ENCODE assay signal across 30 cellular contexts in the genomic region with DNA sequence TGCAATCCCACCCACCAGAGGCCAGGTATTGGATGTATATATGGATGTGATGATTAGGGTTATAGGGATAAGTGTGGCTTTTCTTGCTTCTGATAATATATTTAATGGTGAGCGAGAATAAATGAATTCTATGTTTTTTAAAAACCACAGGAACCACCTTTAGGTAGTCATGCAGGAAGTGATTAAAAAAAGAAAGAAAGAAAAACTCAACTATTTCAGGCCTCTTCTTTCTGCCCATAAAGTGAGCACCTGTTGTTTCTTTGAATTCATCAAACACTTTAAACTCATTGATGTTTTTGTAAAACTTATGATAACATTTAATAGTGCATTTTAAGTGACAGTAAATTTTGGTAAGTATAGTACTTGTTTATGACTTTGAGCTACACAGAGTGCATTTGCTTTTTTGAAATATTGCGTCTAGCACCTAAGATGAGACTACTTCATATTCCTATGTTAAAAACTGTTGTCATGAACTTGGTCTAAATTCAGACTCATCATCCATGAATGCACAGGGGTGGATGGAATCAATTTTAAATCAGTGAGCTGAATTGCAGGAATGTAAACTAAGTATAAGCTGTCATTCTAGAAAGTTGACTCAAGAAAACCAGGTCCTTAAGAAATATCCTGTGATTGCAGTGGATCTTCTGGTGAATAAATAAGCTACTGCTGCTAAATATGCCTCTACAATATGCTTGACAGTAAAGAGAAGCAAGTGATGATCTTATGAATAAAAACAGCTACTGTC.
A peak's percentile ranks its signal among the peaks of the same experiment; 100 is the strongest.
DNase-seq lines count a peak whose midpoint lies in the region; ATAC-seq and TF ChIP-seq lines count a peak whose summit lies in the region.
"Had no signal": no experiment of that assay in that cellular context is flagged by ENCODE, and none has a peak within 500 bp of the region (broad histone marks: within the 10 kb centered on the region; RNA-seq: fewer than 3 reads in every experiment).

No MANE protein-coding gene starts in this region.

- TF ChIP-seq CTCF in choroid plexus epithelial cell (conservative IDR thresholded peaks at IDR 0.05; ENCODE audit: low read depth, low read length), result no peak

- no peak overlapping the region for H3K4me3 ChIP-seq in CD4-positive, CD25-positive, alpha-beta regulatory T cell (ENCODE audit: low read depth, low read length)
- H3K4me3 ChIP-seq in choroid plexus epithelial cell (ENCODE audit: low read depth, low read length), result no peak overlapping the region
- H3K4me3 ChIP-seq: gastrocnemius medialis, hepatocyte, mucosa of descending colon, tibial artery had no signal

- no peaks in the 10 kb centered on the region for H3K4me1 ChIP-seq in CD4-positive, CD25-positive, alpha-beta regulatory T cell (ENCODE audit: control insufficient read depth, insufficient read depth, low read length, poor library complexity, severe bottlenecking)
- H3K4me1 ChIP-seq: gastrocnemius medialis, tibial artery had no signal

- no peaks in the 10 kb centered on the region for H3K9me3 ChIP-seq in CD4-positive, CD25-positive, alpha-beta regulatory T cell (ENCODE audit: control insufficient read depth in 2 of 2, low read length in 2 of 2)
- H3K9me3 ChIP-seq: gastrocnemius medialis, mucosa of descending colon, tibial artery had no signal

- H3K4me1 Mint-ChIP-seq in CD4-positive, CD25-positive, alpha-beta regulatory T cell, result peaks cover 0 to 14% (median 2%) of the 10 kb centered on the region in 4 donors
- H3K4me1 Mint-ChIP-seq: natural killer cell had no signal

- H3K36me3 ChIP-seq in CD4-positive, CD25-positive, alpha-beta regulatory T cell (ENCODE audit: control insufficient read depth, insufficient read depth, low read length), result no peaks in the 10 kb centered on the region
- H3K36me3 ChIP-seq: gastrocnemius medialis, tibial artery had no signal

- H3K27ac ChIP-seq in CD4-positive, CD25-positive, alpha-beta regulatory T cell (ENCODE audit: insufficient read depth, low read length, poor library complexity, severe bottlenecking), result no peak overlapping the region
- H3K27ac ChIP-seq: gastrocnemius medialis, hepatocyte, RWPE1, tibial artery had no signal

- no peak overlapping the region for H3K4me3 Mint-ChIP-seq in CD4-positive, CD25-positive, alpha-beta regulatory T cell
- H3K4me3 Mint-ChIP-seq: activated T-cell treated with anti-CD3 and anti-CD28 coated beads, Interleukin-2, amount 50 U/mL, for 24 hours; CD14-positive monocyte; natural killer cell had no signal

- peaks cover 0 to 2% (median 0%) of the 10 kb centered on the region in 7 donors for H3K9me3 Mint-ChIP-seq in CD4-positive, CD25-positive, alpha-beta regulatory T cell
- H3K9me3 Mint-ChIP-seq: activated T-cell treated with anti-CD3 and anti-CD28 coated beads, Interleukin-2, amount 50 U/mL, for 24 hours; natural killer cell had no signal

- H3K27me3 Mint-ChIP-seq in CD4-positive, CD25-positive, alpha-beta regulatory T cell, result peaks cover 4% of the 10 kb centered on the region
- H3K27me3 Mint-ChIP-seq: activated T-cell treated with anti-CD3 and anti-CD28 coated beads, Interleukin-2, amount 50 U/mL, for 24 hours had no signal

- ATAC-seq in CD4-positive, CD25-positive, alpha-beta regulatory T cell (ENCODE audit: low read depth in 2 of 2), result no peak
- ATAC-seq in GM18907 (IDR thresholded peaks at IDR 0.05; ENCODE audit: unreplicated experiment), result no peak
- ATAC-seq: gastrocnemius medialis, HepG2, left colon, mucosa of descending colon, natural killer cell had no signal

- DNase-seq in CD4-positive, CD25-positive, alpha-beta regulatory T cell, result no peak
- peak; percentile 26 for DNase-seq in HS-5 (ENCODE audit: low read depth)
- peak; percentile 13 for DNase-seq in choroid plexus epithelial cell (ENCODE audit: low read depth)
- peak; percentile 50 for DNase-seq in non-pigmented ciliary epithelial cell (ENCODE audit: low read depth)
- DNase-seq in NCI-H1694 treated with DMSO at 0.1 percent for 48 hours (lab: John Stamatoyannopoulos, UW), result no peak
- DNase-seq in activated CD8-positive, alpha-beta memory T cell treated with anti-CD3 and anti-CD28 coated beads, Interleukin-2, amount 50 U/mL, for 4 hours, result no peak
- DNase-seq: ACHN; activated CD4-positive, alpha-beta T cell treated with anti-CD3 and anti-CD28 coated beads, Interleukin-2, amount 50 U/mL, for 1 hour; activated CD4-positive, CD25-positive, alpha-beta regulatory T cell; activated T-cell treated with anti-CD3 and anti-CD28 coated beads, Interleukin-2, amount 50 U/mL, for 24 hours; central memory CD4-positive, alpha-beta T cell; DMS79 treated with DMSO at 0.1 percent for 48 hours; erythroblast; gastrocnemius medialis; H7; left colon; mucosa of descending colon; natural killer cell; NCI-H1105; NCI-H1930; NCI-H510A treated with DMSO at 0.1 percent for 48 hours; occipital lobe; OCI-M1; stimulated activated CD4-positive, alpha-beta T cell treated with anti-CD3 and anti-CD28 coated beads, Interleukin-4, amount 100 ng/mL, for 24 hours; tibial artery had no signal

- H3K36me3 Mint-ChIP-seq in CD4-positive, CD25-positive, alpha-beta regulatory T cell, result no peaks in the 10 kb centered on the region
- H3K36me3 Mint-ChIP-seq: CD14-positive monocyte, natural killer cell had no signal

- H3K27ac Mint-ChIP-seq in CD4-positive, CD25-positive, alpha-beta regulatory T cell, result peak overlapping the region in 2 of 3 donors; percentile 26 to 84
- H3K27ac Mint-ChIP-seq: activated T-cell treated with anti-CD3 and anti-CD28 coated beads, Interleukin-2, amount 50 U/mL, for 24 hours; CD14-positive monocyte; natural killer cell had no signal

- no peaks in the 10 kb centered on the region for H3K27me3 ChIP-seq in CD4-positive, CD25-positive, alpha-beta regulatory T cell (ENCODE audit: control insufficient read depth, insufficient read depth, low read length)
- H3K27me3 ChIP-seq: gastrocnemius medialis, hepatocyte, tibial artery had no signal

Comparison
In these comparisons a context has a peak if more than half of its experiments do, and no peak if none do; other contexts are left out.
1. DNase-seq: peak in HS-5 (single experiment), choroid plexus epithelial cell (single experiment) and non-pigmented ciliary epithelial cell (single experiment); none in CD4-positive, CD25-positive, alpha-beta regulatory T cell (0 of 3), NCI-H1694 treated with DMSO at 0.1 percent for 48 hours (single experiment) and activated CD8-positive, alpha-beta memory T cell treated with anti-CD3 and anti-CD28 coated beads, Interleukin-2, amount 50 U/mL, for 4 hours (single experiment).